ENCODE assay signal across 21 cellular contexts in genomic region chr19:44344255-44344654, GRCh38. TPM values are rescaled to one million over a fixed set of nuclear protein-coding genes. Genes with fewer than 3 reads are reported as not detected.
DNase-seq lines count a peak whose midpoint lies in the region; ATAC-seq and TF ChIP-seq lines count a peak whose summit lies in the region.
"Had no signal": no experiment of that assay in that cellular context is flagged by ENCODE, and none has a peak within 500 bp of the region (broad histone marks: within the 10 kb centered on the region; RNA-seq: fewer than 3 reads in every experiment).

No MANE protein-coding gene starts in this region.

- DNase-seq in GM10248 (ENCODE audit: extremely low spot score): peak; percentile 7
- DNase-seq in GM19238 (ENCODE audit: insufficient read length, low spot score): peak; percentile 4
- peak; percentile 87 for DNase-seq in RPMI8226
- DNase-seq in naive B cell: peak; percentile 36
- DNase-seq in effector memory CD4-positive, alpha-beta T cell: no peak
- DNase-seq in NOMO-1 (lab: John Stamatoyannopoulos, UW; ENCODE audit: unreplicated experiment in 2 of 2): no peak
- DNase-seq in DMS53 (lab: John Stamatoyannopoulos, UW): no peak
- DNase-seq: CD4-positive, alpha-beta T cell; COR-L47; DMS79 treated with DMSO at 0.1 percent for 48 hours; MG63; NCI-H1694; NCI-H2081; NCI-H2171; NCI-H345; NCI-H524; NCI-H774; SIG-M5; SK-N-SH had no signal

- no peaks in the 10 kb centered on the region for H3K4me1 ChIP-seq in effector memory CD4-positive, alpha-beta T cell (ENCODE audit: control insufficient read depth, insufficient read depth, low read length, poor library complexity, severe bottlenecking)
- H3K4me1 ChIP-seq: A549 had no signal

- no peak for TF ChIP-seq CTCF in GM10248 (IDR thresholded peaks at IDR 0.05; ENCODE audit: control extremely low read depth, extremely low read depth, low read depth, missing control alignments)

- CTCF ChIA-PET in GM10248 (lab: Yijun Ruan, JAX): interaction anchor here (0.8 kb wide), 1 partner anchor 11 kb away, joined by 3 read pairs; no protein-coding TSS in a partner anchor

- no peaks in the 10 kb centered on the region for H3K36me3 ChIP-seq in effector memory CD4-positive, alpha-beta T cell (ENCODE audit: control insufficient read depth, insufficient read depth, low read length)
- H3K36me3 ChIP-seq: BLaER1 had no signal

- H3K9me3 Mint-ChIP-seq in naive B cell: peaks cover 4 to 44% (median 21%) of the 10 kb centered on the region in 7 donors

- H3K36me3 Mint-ChIP-seq in naive B cell: peaks cover 19 to 21% of the 10 kb centered on the region in 2 donors

- no peaks in the 10 kb centered on the region for H3K27me3 ChIP-seq in effector memory CD4-positive, alpha-beta T cell (replicated peaks; ENCODE audit: control insufficient read depth, insufficient read depth, low read length, poor library complexity, severe bottlenecking)
- H3K27me3 ChIP-seq: BLaER1, MG63 had no signal

- H3K27ac Mint-ChIP-seq in naive B cell: peak overlapping the region in 4 of 6 donors; percentile 44 to 94 (median 66)
- H3K27ac Mint-ChIP-seq: CD4-positive, alpha-beta T cell had no signal

- H3K27ac ChIP-seq in effector memory CD4-positive, alpha-beta T cell (ENCODE audit: insufficient read depth, low read length, poor library complexity, severe bottlenecking): no peak overlapping the region
- H3K27ac ChIP-seq: A549, BLaER1 had no signal

- POLR2A ChIA-PET in GM10248 (lab: Yijun Ruan, JAX): no interaction called here

- peaks cover 5 to 12% (median 11%) of the 10 kb centered on the region in 3 donors for H3K4me1 Mint-ChIP-seq in naive B cell

- H3K4me3 ChIP-seq in effector memory CD4-positive, alpha-beta T cell (ENCODE audit: insufficient read depth, low read depth, low read length, poor library complexity, severe bottlenecking): no peak overlapping the region
- H3K4me3 ChIP-seq: A549, BLaER1, MG63 had no signal

- H3K4me3 Mint-ChIP-seq in naive B cell: peak overlapping the region in 3 of 8 donors; percentile 34 to 65 (median 55)
- H3K4me3 Mint-ChIP-seq: CD4-positive, alpha-beta T cell had no signal

- peaks cover 4% of the 10 kb centered on the region for H3K9me3 ChIP-seq in effector memory CD4-positive, alpha-beta T cell (ENCODE audit: control insufficient read depth, low read length)

- H3K27me3 Mint-ChIP-seq in naive B cell: no peaks in the 10 kb centered on the region
- H3K27me3 Mint-ChIP-seq: CD4-positive, alpha-beta T cell had no signal

- peak; percentile 93 to 100 for ATAC-seq in naive B cell (ENCODE audit: low read depth in 2 of 2)
- ATAC-seq: A549 had no signal

RNA-seq across cellular contexts. Expression of gene ZNF112, which starts 12.2 kb away (rescaled TPM):
- 1 to 10 TPM in 1 of 6 donors, under 1 TPM in 4, not detected in 1; 0.12 to 1.0 (median 0.36) TPM for polyA plus RNA-seq in naive B cell (ENCODE audit: low read depth in 6 of 6)

RNA-seq across cellular contexts. Expression of gene ZNF235, which starts 39.4 kb away (rescaled TPM):
- polyA plus RNA-seq in naive B cell (ENCODE audit: low read depth in 6 of 6): 1 to 10 TPM in 5 of 6 donors, not detected in 1; 2.5 to 7.3 (median 4.3) TPM

RNA-seq across cellular contexts. Expression of gene ZNF285, which starts 57.2 kb away (rescaled TPM):
- 10 to 100 TPM in 2 of 6 donors, 1 to 10 TPM in 4; 5.3 to 10.7 (median 8.2) TPM for polyA plus RNA-seq in naive B cell (ENCODE audit: low read depth in 6 of 6)

Comparison
In these comparisons a context has a peak if more than half of its experiments do, and no peak if none do; other contexts are left out.
1. DNase-seq: peak in GM10248 (single experiment), GM19238 (single experiment), RPMI8226 (single experiment) and naive B cell (single experiment); none in effector memory CD4-positive, alpha-beta T cell (0 of 3), NOMO-1 (0 of 2) and DMS53 (single experiment).